In the genomic region with DNA sequence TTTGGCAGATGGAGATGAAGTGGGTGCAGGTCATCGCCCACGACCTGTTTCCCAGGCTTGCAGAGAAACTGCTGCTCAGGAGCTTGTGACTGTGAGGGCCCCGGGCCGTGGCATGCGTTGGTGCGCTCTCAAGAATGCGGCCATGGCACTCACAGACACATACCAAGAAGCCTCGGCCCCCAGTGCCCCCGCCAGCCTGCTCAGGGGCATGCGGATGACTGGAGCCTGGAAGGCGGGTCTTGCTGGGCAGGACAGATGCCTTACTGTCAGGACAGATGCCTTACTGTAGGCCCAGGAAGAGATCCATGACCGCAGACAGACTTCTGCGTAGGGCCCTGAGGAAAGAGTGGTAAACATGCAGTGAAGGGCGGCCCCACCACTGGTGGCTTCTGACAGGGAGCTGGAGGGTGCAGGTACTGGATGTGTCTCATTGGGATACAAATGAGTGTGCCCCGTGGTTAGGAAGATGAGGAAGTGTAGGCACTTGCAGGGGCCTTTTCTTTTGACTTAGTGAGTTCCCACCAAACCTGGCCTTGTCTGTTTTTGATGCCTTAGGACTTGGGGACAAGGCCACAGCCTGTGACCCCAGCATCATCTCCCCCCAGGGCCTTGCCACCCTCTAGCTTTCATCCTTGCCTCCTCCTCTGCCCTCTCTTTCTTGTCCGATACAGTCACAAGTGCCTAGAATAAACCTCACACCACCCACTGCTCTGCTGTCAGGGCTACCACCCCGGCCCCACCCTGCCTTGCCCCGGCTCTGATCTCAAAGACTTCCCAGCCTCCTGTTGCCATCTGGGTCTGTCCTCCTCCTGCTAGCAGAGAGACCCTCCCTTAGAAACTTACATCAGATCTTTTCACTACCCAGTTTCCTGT, we compare ENCODE assay signal across 1 cellular context.
TF ChIP-seq lines count a peak whose summit lies in the region.

No MANE protein-coding gene starts in this region.

TF ChIP-seq in GM12878, 131 proteins besides CTCF, POLR2A, EP300 and RAD21 (continued from another document):
- TF ChIP-seq, protein P1, sequence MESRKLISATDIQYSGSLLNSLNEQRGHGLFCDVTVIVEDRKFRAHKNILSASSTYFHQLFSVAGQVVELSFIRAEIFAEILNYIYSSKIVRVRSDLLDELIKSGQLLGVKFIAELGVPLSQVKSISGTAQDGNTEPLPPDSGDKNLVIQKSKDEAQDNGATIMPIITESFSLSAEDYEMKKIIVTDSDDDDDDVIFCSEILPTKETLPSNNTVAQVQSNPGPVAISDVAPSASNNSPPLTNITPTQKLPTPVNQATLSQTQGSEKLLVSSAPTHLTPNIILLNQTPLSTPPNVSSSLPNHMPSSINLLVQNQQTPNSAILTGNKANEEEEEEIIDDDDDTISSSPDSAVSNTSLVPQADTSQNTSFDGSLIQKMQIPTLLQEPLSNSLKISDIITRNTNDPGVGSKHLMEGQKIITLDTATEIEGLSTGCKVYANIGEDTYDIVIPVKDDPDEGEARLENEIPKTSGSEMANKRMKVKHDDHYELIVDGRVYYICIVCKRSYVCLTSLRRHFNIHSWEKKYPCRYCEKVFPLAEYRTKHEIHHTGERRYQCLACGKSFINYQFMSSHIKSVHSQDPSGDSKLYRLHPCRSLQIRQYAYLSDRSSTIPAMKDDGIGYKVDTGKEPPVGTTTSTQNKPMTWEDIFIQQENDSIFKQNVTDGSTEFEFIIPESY (IDR thresholded peaks at IDR 0.05) = 0 out of 2 replicates have a peak, but pooled peaks have one; percentile 11
- peak; percentile 41; the same call in 1 of the 2 replicates for TF ChIP-seq SPI1 (IDR thresholded peaks at IDR 0.05; ENCODE audit: borderline replicate concordance, insufficient read depth, low read depth, low read length)
